In genomic region chr1:51189421-51190073, GRCh38 we compare ENCODE assay signal across 8 cellular contexts. TPM values are rescaled to one million over a fixed set of nuclear protein-coding genes. Genes with fewer than 3 reads are reported as not detected.
DNase-seq lines count a peak whose midpoint lies in the region; ATAC-seq and TF ChIP-seq lines count a peak whose summit lies in the region.

No MANE protein-coding gene starts in this region.

- H3K9me3 Mint-ChIP-seq in stimulated activated naive B cell treated with anti-CD40 and anti-IgM and Interleukin-4, amounts not matched to agents 10 μg/mL and 1 μg/mL and 100 μg/mL, for 72 hours: no peaks in the 10 kb centered on the region

- no peaks in the 10 kb centered on the region for H3K36me3 Mint-ChIP-seq in stimulated activated naive B cell treated with anti-CD40 and anti-IgM and Interleukin-4, amounts not matched to agents 10 μg/mL and 1 μg/mL and 100 μg/mL, for 72 hours

- no peaks in the 10 kb centered on the region for H3K36me3 ChIP-seq in right lobe of liver

- H3K4me3 ChIP-seq in right lobe of liver: no peak overlapping the region

- H3K4me1 ChIP-seq in right lobe of liver: no peaks in the 10 kb centered on the region

- H3K27me3 ChIP-seq in right lobe of liver: no peaks in the 10 kb centered on the region

- peak; percentile 76 to 87 (median 78) for ATAC-seq in right lobe of liver
- ATAC-seq in stimulated activated naive B cell treated with anti-CD40 and anti-IgM and Interleukin-4, amounts not matched to agents 10 μg/mL and 1 μg/mL and 100 μg/mL, for 72 hours (replicated peaks): no peak

- no peaks in the 10 kb centered on the region for H3K9me3 ChIP-seq in right lobe of liver

- intact Hi-C loops in right lobe of liver (cut with DNase I): loop anchor here in 1 of 2 donors (10.0 kb wide), 1 partner anchor 105 kb away; no protein-coding TSS in a partner anchor

- H3K27ac Mint-ChIP-seq in stimulated activated naive B cell treated with anti-CD40 and anti-IgM and Interleukin-4, amounts not matched to agents 10 μg/mL and 1 μg/mL and 100 μg/mL, for 72 hours: no peak overlapping the region

- TF ChIP-seq CTCF in GM10266 (IDR thresholded peaks at IDR 0.05; ENCODE audit: control insufficient read depth, insufficient read depth, low read depth, missing control alignments) (peak; percentile 87), right lobe of liver (IDR thresholded peaks at IDR 0.05) (peak; percentile 83 to 91 (median 89))

- in situ Hi-C loops in ACHN (cut with HindIII; ENCODE audit: low pct_ligation_motif_present, low pct_unique_long_range_greater_than_20kb, low sequenced_read_pairs): no loop called here

- DNase-seq in ACHN: peak; percentile 70
- peak; percentile 69 for DNase-seq in GM10266 (ENCODE audit: extremely low spot score)
- DNase-seq in NCI-H1092 (lab: John Stamatoyannopoulos, UW): peak; percentile 9
- peak; percentile 51 for DNase-seq in SK-N-DZ (ENCODE audit: low spot score)
- peak; percentile 41 for DNase-seq in central memory CD4-positive, alpha-beta T cell
- DNase-seq in right lobe of liver: peak in 1 of 3 donors; percentile 46
- DNase-seq in stimulated activated naive B cell treated with anti-CD40 and anti-IgM and Interleukin-4, amounts not matched to agents 10 μg/mL and 1 μg/mL and 100 μg/mL, for 72 hours: peak; percentile 5
- no peak for DNase-seq in ureter (ENCODE audit: low spot score)

- no peak overlapping the region for H3K4me3 Mint-ChIP-seq in stimulated activated naive B cell treated with anti-CD40 and anti-IgM and Interleukin-4, amounts not matched to agents 10 μg/mL and 1 μg/mL and 100 μg/mL, for 72 hours

- no peaks in the 10 kb centered on the region for H3K27me3 Mint-ChIP-seq in stimulated activated naive B cell treated with anti-CD40 and anti-IgM and Interleukin-4, amounts not matched to agents 10 μg/mL and 1 μg/mL and 100 μg/mL, for 72 hours

- no peak for TF ChIP-seq POLR2A in right lobe of liver (IDR thresholded peaks at IDR 0.05)

- no peak overlapping the region for H3K27ac ChIP-seq in right lobe of liver

- WGBS in right lobe of liver (ENCODE audit: insufficient coverage, low coverage, low lambda C conversion rate, missing lambda C conversion rate): 50% methylated on average over 2 of the region's 2 CpGs

- no peaks in the 10 kb centered on the region for H3K4me1 Mint-ChIP-seq in stimulated activated naive B cell treated with anti-CD40 and anti-IgM and Interleukin-4, amounts not matched to agents 10 μg/mL and 1 μg/mL and 100 μg/mL, for 72 hours

RNA-seq across cellular contexts. Expression of gene RNF11, which starts 46.5 kb away (rescaled TPM):
- 23.8 and 27.2 TPM in 2 replicates for polyA plus RNA-seq in SK-N-DZ (2014; cell fraction: cytosol; rRNA removed)
- polyA plus RNA-seq in SK-N-DZ (2014; cell fraction: nucleus; rRNA removed): 17.2 and 28.5 TPM in 2 replicates
- total RNA-seq in right lobe of liver (10 to 100 TPM; 35.1 to 60.1 (median 50.0) TPM), ureter (124 TPM)

Comparison
In these comparisons a context has a peak if more than half of its experiments do, and no peak if none do; other contexts are left out.
1. ATAC-seq: peak in right lobe of liver (4 of 4); none in stimulated activated naive B cell treated with anti-CD40 and anti-IgM and Interleukin-4, amounts not matched to agents 10 μg/mL and 1 μg/mL and 100 μg/mL, for 72 hours (0 of 2).